ENCODE assay signal across 8 cellular contexts in genomic region chr2:136116111-136116812, GRCh38. TPM values are rescaled to one million over a fixed set of nuclear protein-coding genes. Genes with fewer than 3 reads are reported as not detected.
DNase-seq lines count a peak whose midpoint lies in the region; ATAC-seq, FAIRE-seq and TF ChIP-seq lines count a peak whose summit lies in the region.

No MANE protein-coding gene starts in this region.

- TF ChIP-seq POLR2A in GM12892 (IDR thresholded peaks at IDR 0.05; ENCODE audit: low read depth, low read length), result no peak
- TF ChIP-seq POLR2A in H54 (IDR thresholded peaks at IDR 0.05; ENCODE audit: low read depth, low read length), result no peak

- peaks cover 9 to 78% of the 10 kb centered on the region in 2 donors for H3K4me1 ChIP-seq in left lung

- in situ Hi-C loops in SK-MEL-5 (cut with HindIII; ENCODE audit: low pct_unique_long_range_greater_than_20kb, low sequenced_read_pairs) (no loop called here), astrocyte of the cerebellum (cut with HindIII; ENCODE audit: low sequenced_read_pairs) (no loop called here)

- H3K27me3 ChIP-seq in left lung, result peaks cover 44 to 52% of the 10 kb centered on the region in 2 donors

- H3K27ac ChIP-seq in left lung, result peak overlapping the region; percentile 83 to 84

- ATAC-seq in HG03066 (IDR thresholded peaks at IDR 0.05; ENCODE audit: low read depth, unreplicated experiment) (peak; percentile 6), left lung (peak; percentile 27)

- intact Hi-C loops in left lung (cut with DNase I), result no loop called here

- H3K4me3 ChIP-seq in astrocyte of the cerebellum (ENCODE audit: low read depth, low read length) (peak overlapping the region; percentile 39), left lung (peak overlapping the region; percentile 37 to 72)

- H3K36me3 ChIP-seq in left lung, result peaks cover 0 to 19% of the 10 kb centered on the region in 2 donors

- TF ChIP-seq CTCF in astrocyte of the cerebellum (IDR thresholded peaks at IDR 0.05; ENCODE audit: low read depth, low read length, missing control alignments) (no peak), left lung (IDR thresholded peaks at IDR 0.05) (no peak)

- FAIRE-seq in GM12892 (lab: Jason Lieb, UNC) (peak; percentile 51), H54 (lab: Jason Lieb, UNC) (no peak)

- DNase-seq in GM12892 (ENCODE audit: insufficient read length) (no peak), SK-MEL-5 (ENCODE audit: low read depth, low spot score) (peak; percentile 45), astrocyte of the cerebellum (ENCODE audit: low read depth) (no peak), left lung (peak; percentile 84 to 85), H54 (ENCODE audit: insufficient read length, low spot score) (no peak), kidney glomerular epithelial cell (lab: John Stamatoyannopoulos, UW) (no peak)
- DNase-seq in stimulated activated CD8-positive, alpha-beta memory T cell treated with anti-CD3 and anti-CD28 coated beads, Interleukin-2, amount 100 ng/mL, for 48 hours (ENCODE audit: low read depth in 2 of 2), result peak; percentile 54 to 63

- H3K9me3 ChIP-seq in left lung, result no peaks in the 10 kb centered on the region

RNA-seq across cellular contexts. Expression of gene CXCR4, which starts 1.7 kb away (rescaled TPM):
- polyA plus RNA-seq in GM12892 (2012; ENCODE audit: missing spikeins), result 45.6 TPM
- 4.5 and 5.7 TPM in 2 replicates for total RNA-seq in SK-MEL-5 (2014; rRNA removed; shearing (Covaris generic))
- 0.18 and 1.2 TPM in 2 replicates for polyA plus RNA-seq in SK-MEL-5 (2015; cell fraction: cytosol; rRNA removed)
- 0.64 TPM in 1 of 2 replicates, not detected in the other for polyA plus RNA-seq in SK-MEL-5 (2015; cell fraction: nucleus; rRNA removed)
- 10 to 100 TPM; 21.3 to 54.9 TPM for total RNA-seq in left lung

Comparison
In these comparisons a context has a peak if more than half of its experiments do, and no peak if none do; other contexts are left out.
1. DNase-seq: peak in SK-MEL-5 (single experiment), left lung (2 of 2) and stimulated activated CD8-positive, alpha-beta memory T cell treated with anti-CD3 and anti-CD28 coated beads, Interleukin-2, amount 100 ng/mL, for 48 hours (2 of 2); none in GM12892 (single experiment), astrocyte of the cerebellum (single experiment), H54 (single experiment) and kidney glomerular epithelial cell (single experiment).